Comparison of ENCODE assay signal across 14 cellular contexts in genomic region chr19:56091751-56092546, GRCh38. TPM values are rescaled to one million over a fixed set of nuclear protein-coding genes. Genes with fewer than 3 reads are reported as not detected.
DNase-seq lines count a peak whose midpoint lies in the region; ATAC-seq and TF ChIP-seq lines count a peak whose summit lies in the region.
"Had no signal": no experiment of that assay in that cellular context is flagged by ENCODE, and none has a peak within 500 bp of the region (broad histone marks: within the 10 kb centered on the region; RNA-seq: fewer than 3 reads in every experiment).

No MANE protein-coding gene starts in this region.

- in situ Hi-C loops in Caki2 (cut with HindIII; ENCODE audit: low pct_unique_long_range_greater_than_20kb, low sequenced_read_pairs), result no loop called here
- in situ Hi-C loops in HAP-1 (cut with MboI; ENCODE audit: low sequenced_read_pairs), result no loop called here

- H3K27ac ChIP-seq in right atrium auricular region, result peak overlapping the region; percentile 49 to 68
- H3K27ac ChIP-seq in thyroid gland, result no peak overlapping the region

- TF ChIP-seq CTCF in NB4 (IDR thresholded peaks at IDR 0.05; ENCODE audit: low read depth, low read length) (no peak), right atrium auricular region (IDR thresholded peaks at IDR 0.05) (no peak), thyroid gland (IDR thresholded peaks at IDR 0.05) (no peak)

- intact Hi-C loops in thyroid gland (cut with DNase I), result no loop called here

- no peaks in the 10 kb centered on the region for H3K36me3 Mint-ChIP-seq in T-helper 17 cell (ENCODE audit: low read depth)
- peaks cover 65% of the 10 kb centered on the region for H3K36me3 Mint-ChIP-seq in stimulated activated memory B cell treated with anti-CD40 and anti-IgM and Interleukin-4, amounts not matched to agents 10 μg/mL and 1 μg/mL and 100 μg/mL, for 72 hours

- 91 to 92% methylated on average over 38 of the region's 38 CpGs for WGBS in thyroid gland, 2 donors

- DNase-seq in Caki2 (ENCODE audit: low read depth) (peak; percentile 75), NB4 (ENCODE audit: low read depth) (peak; percentile 42), T-helper 17 cell (no peak), right atrium auricular region (ENCODE audit: low spot score) (no peak), thyroid gland (no peak), epidermal melanocyte (ENCODE audit: insufficient read length, low spot score) (no peak), HAP-1 (ENCODE audit: low spot score in 2 of 2) (no peak)
- DNase-seq: activated CD4-positive, CD25-positive, alpha-beta regulatory T cell treated with anti-CD3 and anti-CD28 coated beads, Interleukin-2, amount 50 U/mL, for 72 hours; activated naive CD4-positive, alpha-beta T cell treated with anti-CD3 and anti-CD28 coated beads for 36 hours; CD4-positive, alpha-beta T cell; hippocampal formation; midbrain had no signal

- no peaks in the 10 kb centered on the region for H3K27me3 Mint-ChIP-seq in T-helper 17 cell
- H3K27me3 Mint-ChIP-seq in stimulated activated memory B cell treated with anti-CD40 and anti-IgM and Interleukin-4, amounts not matched to agents 10 μg/mL and 1 μg/mL and 100 μg/mL, for 72 hours, result no peaks in the 10 kb centered on the region
- H3K27me3 Mint-ChIP-seq: CD4-positive, alpha-beta T cell had no signal

- peaks cover 10% of the 10 kb centered on the region for H3K4me1 Mint-ChIP-seq in T-helper 17 cell
- H3K4me1 Mint-ChIP-seq in stimulated activated memory B cell treated with anti-CD40 and anti-IgM and Interleukin-4, amounts not matched to agents 10 μg/mL and 1 μg/mL and 100 μg/mL, for 72 hours, result peaks cover 11% of the 10 kb centered on the region

- TF ChIP-seq POLR2A in NB4 (IDR thresholded peaks at IDR 0.05; ENCODE audit: extremely low read depth, insufficient read length) (no peak), thyroid gland (IDR thresholded peaks at IDR 0.05) (no peak)

- H3K27me3 ChIP-seq in right atrium auricular region (no peaks in the 10 kb centered on the region), thyroid gland (no peaks in the 10 kb centered on the region), HAP-1 (ENCODE audit: low read depth) (no peaks in the 10 kb centered on the region)
- H3K27me3 ChIP-seq: upper lobe of left lung had no signal

- no peak overlapping the region for H3K4me3 Mint-ChIP-seq in T-helper 17 cell
- no peak overlapping the region for H3K4me3 Mint-ChIP-seq in stimulated activated memory B cell treated with anti-CD40 and anti-IgM and Interleukin-4, amounts not matched to agents 10 μg/mL and 1 μg/mL and 100 μg/mL, for 72 hours
- H3K4me3 Mint-ChIP-seq: activated naive CD4-positive, alpha-beta T cell treated with anti-CD3 and anti-CD28 coated beads for 36 hours; CD4-positive, alpha-beta T cell had no signal

- H3K9me3 Mint-ChIP-seq in stimulated activated memory B cell treated with anti-CD40 and anti-IgM and Interleukin-4, amounts not matched to agents 10 μg/mL and 1 μg/mL and 100 μg/mL, for 72 hours, result peaks cover 6% of the 10 kb centered on the region
- H3K9me3 Mint-ChIP-seq: CD4-positive, alpha-beta T cell had no signal

- H3K4me1 ChIP-seq in right atrium auricular region, result peaks cover 0 to 29% of the 10 kb centered on the region in 2 donors
- H3K4me1 ChIP-seq in thyroid gland, result no peaks in the 10 kb centered on the region
- no peaks in the 10 kb centered on the region for H3K4me1 ChIP-seq in HAP-1

- peak overlapping the region; percentile 54 for H3K27ac Mint-ChIP-seq in T-helper 17 cell
- H3K27ac Mint-ChIP-seq in stimulated activated memory B cell treated with anti-CD40 and anti-IgM and Interleukin-4, amounts not matched to agents 10 μg/mL and 1 μg/mL and 100 μg/mL, for 72 hours, result no peak overlapping the region
- H3K27ac Mint-ChIP-seq: activated naive CD4-positive, alpha-beta T cell treated with anti-CD3 and anti-CD28 coated beads for 36 hours; CD4-positive, alpha-beta T cell had no signal

- H3K9me3 ChIP-seq in T-helper 17 cell (ENCODE audit: control insufficient read depth, low read length, poor library complexity, severe bottlenecking) (no peaks in the 10 kb centered on the region), right atrium auricular region (no peaks in the 10 kb centered on the region), thyroid gland (no peaks in the 10 kb centered on the region), HAP-1 (no peaks in the 10 kb centered on the region)
- H3K9me3 ChIP-seq: upper lobe of left lung had no signal

- H3K4me3 ChIP-seq in NB4 (ENCODE audit: low read depth, low read length), result no peak overlapping the region
- H3K4me3 ChIP-seq in right atrium auricular region, result no peak overlapping the region
- no peak overlapping the region for H3K4me3 ChIP-seq in thyroid gland (replicated peaks in 1 of 3)
- H3K4me3 ChIP-seq in HAP-1, result no peak overlapping the region

- peak; percentile 57 for ATAC-seq in T-helper 17 cell
- ATAC-seq in stimulated activated memory B cell treated with anti-CD40 and anti-IgM and Interleukin-4, amounts not matched to agents 10 μg/mL and 1 μg/mL and 100 μg/mL, for 72 hours, result no peak

- peaks cover 6% of the 10 kb centered on the region for H3K36me3 ChIP-seq in right atrium auricular region
- peaks cover 3 to 4% of the 10 kb centered on the region in 2 donors for H3K36me3 ChIP-seq in thyroid gland
- peaks cover 26% of the 10 kb centered on the region for H3K36me3 ChIP-seq in HAP-1 (replicated peaks)

RNA-seq across cellular contexts. Expression of gene ZNF787, which starts 29.1 kb away (rescaled TPM):
- total RNA-seq in Caki2 (2014; rRNA removed; shearing (Covaris generic); ENCODE audit: low replicate concordance), result 63.4 and 64.2 TPM in 2 replicates
- total RNA-seq in T-helper 17 cell (10 to 100 TPM; 17.2 to 22.2 TPM), right atrium auricular region (10 to 100 TPM in 1 of 2 donors, 1 to 10 TPM in 1; 6.0 to 11.8 TPM), thyroid gland (10 to 100 TPM in 3 of 4 donors, 1 to 10 TPM in 1; 7.8 to 21.3 (median 14.2) TPM)

RNA-seq across cellular contexts. Expression of gene ZNF444, which starts 49.1 kb away (rescaled TPM):
- total RNA-seq in Caki2 (2014; rRNA removed; shearing (Covaris generic); ENCODE audit: low replicate concordance), result 30.9 and 31.3 TPM in 2 replicates
- total RNA-seq in T-helper 17 cell, result 10 to 100 TPM; 12.3 to 16.7 TPM
- 10 to 100 TPM; 26.1 to 30.9 TPM for total RNA-seq in right atrium auricular region
- total RNA-seq in thyroid gland, result 10 to 100 TPM; 35.1 to 53.0 (median 45.5) TPM

Comparison
In these comparisons a context has a peak if more than half of its experiments do, and no peak if none do; other contexts are left out.
1. DNase-seq: peak in Caki2 (single experiment) and NB4 (single experiment); none in T-helper 17 cell (0 of 3), right atrium auricular region (single experiment), thyroid gland (0 of 2), epidermal melanocyte (single experiment) and HAP-1 (0 of 2).
2. H3K27ac ChIP-seq: peak in right atrium auricular region (2 of 2); none in thyroid gland (0 of 3).